Comparison of ENCODE assay signal across 1 cellular context in genomic region chr1:109620396-109620817, GRCh38.
TF ChIP-seq lines count a peak whose summit lies in the region.

No MANE protein-coding gene starts in this region.

TF ChIP-seq in endothelial cell of umbilical vein, 7 proteins besides CTCF, POLR2A, EP300 and RAD21 (continued from another document):
- TF ChIP-seq, protein P1, sequence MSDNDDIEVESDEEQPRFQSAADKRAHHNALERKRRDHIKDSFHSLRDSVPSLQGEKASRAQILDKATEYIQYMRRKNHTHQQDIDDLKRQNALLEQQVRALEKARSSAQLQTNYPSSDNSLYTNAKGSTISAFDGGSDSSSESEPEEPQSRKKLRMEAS (IDR thresholded peaks at IDR 0.05; ENCODE audit: insufficient read depth, insufficient read length): no peak
